Comparison of ENCODE assay signal across 1 cellular context in genomic region chr17:77451271-77451893, GRCh38.
TF ChIP-seq lines count a peak whose summit lies in the region.

No MANE protein-coding gene starts in this region.

TF ChIP-seq in K562, 482 proteins besides CTCF, POLR2A, EP300 and RAD21 (continued from another document and continues in another):
- TF ChIP-seq MGA (IDR thresholded peaks at IDR 0.05) (peak; percentile 53), GMEB1 (CRISPR knock-in tag; IDR thresholded peaks at IDR 0.05) (peak; percentile 50), NR2C2 (CRISPR knock-in tag; IDR thresholded peaks at IDR 0.05) (no peak), NR2C2 (tag; IDR thresholded peaks at IDR 0.05) (no peak), NRF1 (conservative IDR thresholded peaks at IDR 0.05 in 1 of 2, IDR thresholded peaks at IDR 0.05 in 1 of 2) (peak; percentile 73 to 78), ATF1 (CRISPR knock-in tag; IDR thresholded peaks at IDR 0.05) (no peak), ATF1 (tag; IDR thresholded peaks at IDR 0.05) (no peak), CXXC5 (CRISPR knock-in tag; IDR thresholded peaks at IDR 0.05) (peak; percentile 66), SAFB2 (IDR thresholded peaks at IDR 0.05; ENCODE audit: borderline replicate concordance, low read depth, low read length, severe bottlenecking) (no peak), SOX6 (IDR thresholded peaks at IDR 0.05) (0 out of 2 replicates have a peak, but pooled peaks have one; percentile 24), BRD4 (IDR thresholded peaks at IDR 0.05) (peak; percentile 57; the same call in 1 of the 2 replicates), CCNT2 (IDR thresholded peaks at IDR 0.05; ENCODE audit: borderline replicate concordance, extremely low read depth, insufficient read length, low read depth, low read length) (peak; percentile 51), E2F6 (IDR thresholded peaks at IDR 0.05; ENCODE audit: borderline replicate concordance in 1 of 2, extremely low read depth in 1 of 2, insufficient read depth in 1 of 2, insufficient read length in 1 of 2, low read depth in 1 of 2, low read length in 1 of 2, poor library complexity in 1 of 2, severe bottlenecking in 1 of 2) (peak; percentile 42 to 83), ZNF274 (IDR thresholded peaks at IDR 0.05; ENCODE audit: borderline replicate concordance, low read depth, low read length) (no peak), ZNF12 (CRISPR knock-in tag; IDR thresholded peaks at IDR 0.05) (no peak), RAD51 (IDR thresholded peaks at IDR 0.05; ENCODE audit: borderline replicate concordance, low read depth) (peak; percentile 87), TRIM24 (IDR thresholded peaks at IDR 0.05) (no peak), THAP7 (CRISPR knock-in tag; IDR thresholded peaks at IDR 0.05) (no peak), TSC22D4 (tag; IDR thresholded peaks at IDR 0.05) (no peak), SIX5 (IDR thresholded peaks at IDR 0.05; ENCODE audit: borderline replicate concordance in 1 of 2, insufficient read depth in 1 of 2, low read depth in 1 of 2, low read length in 2 of 2) (no peak), EWSR1 (IDR thresholded peaks at IDR 0.05; ENCODE audit: borderline replicate concordance, low read depth, partially characterized antibody) (no peak), RBFOX2 (IDR thresholded peaks at IDR 0.05; ENCODE audit: low read depth, low read length) (peak; percentile 79), IRF9 (tag; IDR thresholded peaks at IDR 0.05) (no peak), CBFB (CRISPR knock-in tag; IDR thresholded peaks at IDR 0.05) (no peak), SP1 (CRISPR knock-in tag; IDR thresholded peaks at IDR 0.05) (peak; percentile 24; the same call in 1 of the 2 replicates), UBTF (IDR thresholded peaks at IDR 0.05; ENCODE audit: borderline replicate concordance in 1 of 2, low read depth in 2 of 2, low read length in 2 of 2) (peak in 1 of 2 experiments; percentile 55; a peak in 1 of 4 replicates), PKNOX1 (IDR thresholded peaks at IDR 0.05) (no peak), POLR3A (IDR thresholded peaks at IDR 0.05; ENCODE audit: borderline replicate concordance, extremely low read depth, insufficient read depth, insufficient read length) (no peak), ZNF143 (CRISPR knock-in tag; IDR thresholded peaks at IDR 0.05) (no peak), KAT7 (CRISPR knock-in tag; IDR thresholded peaks at IDR 0.05; ENCODE audit: borderline replicate concordance) (peak; percentile 70; the same call in 1 of the 2 replicates), CBX8 (IDR thresholded peaks at IDR 0.05; ENCODE audit: borderline replicate concordance, extremely low read depth, low read depth, low read length, poor library complexity, severe bottlenecking) (no peak), ETS2 (tag; IDR thresholded peaks at IDR 0.05; ENCODE audit: borderline replicate concordance, poor library complexity, severe bottlenecking) (no peak), KDM5B (IDR thresholded peaks at IDR 0.05; ENCODE audit: insufficient replicate concordance, low read depth, low read length) (peak; percentile 62), PTBP1 (IDR thresholded peaks at IDR 0.05; ENCODE audit: low read depth, low read length) (no peak), ATF4 (CRISPR knock-in tag; IDR thresholded peaks at IDR 0.05) (no peak), MNT (conservative IDR thresholded peaks at IDR 0.05) (peak in 1 of 2 experiments; percentile 60; a peak in 2 of 4 replicates), SRSF9 (IDR thresholded peaks at IDR 0.05; ENCODE audit: borderline replicate concordance, low read depth, low read length) (no peak)
